In the genomic region with DNA sequence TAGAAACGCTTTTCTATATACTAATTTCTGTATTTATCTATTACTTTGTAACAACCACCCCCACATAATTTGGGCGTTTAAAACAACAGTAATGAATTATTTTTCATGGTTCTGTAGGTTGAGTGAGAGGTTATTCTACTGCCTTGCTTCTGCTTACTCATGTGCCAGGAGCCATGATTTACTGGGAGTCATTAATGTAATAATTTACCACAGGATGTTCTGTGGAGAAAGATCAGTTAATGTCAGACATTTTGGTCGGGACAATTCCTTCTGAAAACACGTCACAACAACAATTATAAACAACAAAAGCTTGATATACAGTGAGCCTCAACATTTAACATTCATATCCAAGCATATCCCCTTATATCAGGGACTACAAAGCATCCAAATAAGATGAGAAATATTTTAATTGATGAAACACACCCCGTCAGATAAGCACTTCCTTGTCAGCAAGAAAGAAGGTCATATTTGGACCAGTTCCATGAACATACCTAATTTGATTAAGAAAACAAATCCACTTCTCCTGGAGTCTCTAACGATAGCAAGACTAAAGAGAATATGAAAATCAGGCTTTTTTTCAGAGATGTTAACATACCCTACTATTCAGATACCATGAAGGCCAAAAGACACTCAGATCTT, we compare ENCODE assay signal across 18 cellular contexts.
"Had no signal": no experiment of that assay in that cellular context is flagged by ENCODE, and none has a peak within 500 bp of the region (broad histone marks: within the 10 kb centered on the region; RNA-seq: fewer than 3 reads in every experiment).

No MANE protein-coding gene starts in this region.

- H3K9me3 ChIP-seq: breast epithelium, gastroesophageal sphincter, prostate gland had no signal

- ATAC-seq: activated CD8-positive, alpha-beta memory T cell treated with anti-CD3 and anti-CD28 coated beads, Interleukin-2, amount 10 ng/mL, durations not matched to agents 7 days and 5 days; gastroesophageal sphincter; left colon; natural killer cell treated with Interleukin-12 subunit alpha and Interleukin-12 subunit beta and Interleukin-15 and Interleukin-18, amount 100 ng/mL, for 72 hours had no signal

- H3K27me3 ChIP-seq: breast epithelium, gastroesophageal sphincter, hepatocyte had no signal

- H3K4me3 ChIP-seq: breast epithelium, gastroesophageal sphincter, hepatocyte, prostate gland had no signal

- H3K36me3 ChIP-seq: breast epithelium, gastroesophageal sphincter, prostate gland had no signal

- H3K4me1 ChIP-seq: breast epithelium, gastroesophageal sphincter, prostate gland had no signal

- DNase-seq: activated CD4-positive, alpha-beta T cell treated with anti-CD3 and anti-CD28 coated beads, Interleukin-2, amount 50 U/mL, for 4 hours; activated CD4-positive, CD25-positive, alpha-beta regulatory T cell treated with anti-CD3 and anti-CD28 coated beads, Interleukin-2, amount 50 U/mL, for 72 hours; activated CD8-positive, alpha-beta memory T cell treated with anti-CD3 and anti-CD28 coated beads, Interleukin-2, amount 10 ng/mL, durations not matched to agents 7 days and 5 days; activated effector memory CD4-positive, alpha-beta T cell treated with anti-CD3 and anti-CD28 coated beads, Interleukin-2, amount 50 U/mL, for 16 hours; activated naive CD8-positive, alpha-beta T cell treated with anti-CD3 and anti-CD28 coated beads for 36 hours; activated T-cell treated with anti-CD3 and anti-CD28 coated beads, Interleukin-2, amount 50 U/mL, for 24 hours; anterior cingulate cortex; left colon; mammary epithelial cell; occipital lobe; stimulated activated CD4-positive, alpha-beta T cell treated with anti-CD3 and anti-CD28 coated beads, Interleukin-4, amount 100 ng/mL, for 1 hour; stimulated activated CD8-positive, alpha-beta memory T cell treated with anti-CD3 and anti-CD28 coated beads, Interleukin-4, amount 100 ng/mL, for 48 hours; T-helper 9 cell had no signal
